10 cellular contexts compared by ENCODE assay signal in the genomic region with DNA sequence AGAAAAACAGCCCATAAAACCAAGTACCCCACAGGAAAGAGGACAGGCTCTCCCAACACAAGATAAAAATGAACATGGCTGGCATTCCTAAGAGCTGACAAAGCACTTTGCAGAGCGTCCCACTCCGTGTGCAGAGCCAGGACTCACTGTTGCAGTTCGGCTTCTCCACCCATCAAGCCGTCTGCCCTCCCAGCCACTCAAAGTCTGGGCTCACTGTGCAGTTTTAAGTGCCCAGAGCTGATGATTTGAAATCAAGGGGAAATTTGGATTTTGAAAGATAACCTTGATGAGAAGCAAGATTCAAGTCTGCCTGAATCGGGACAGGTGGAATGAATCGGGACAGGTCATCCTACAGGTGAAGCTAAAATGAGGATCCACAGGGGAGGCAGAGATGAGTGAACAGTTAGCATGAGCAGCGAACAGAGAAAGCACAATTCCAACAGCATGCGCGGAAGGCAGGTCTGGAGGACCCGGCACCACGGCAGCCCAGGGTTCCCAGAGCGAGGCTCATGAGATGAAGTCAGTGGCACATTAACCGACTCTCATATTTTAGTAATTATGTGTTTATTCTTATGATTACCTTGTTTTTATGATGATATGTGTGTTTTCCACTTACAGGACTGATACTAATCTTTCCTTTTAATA. TPM values are rescaled to one million over a fixed set of nuclear protein-coding genes. Genes with fewer than 3 reads are reported as not detected.
DNase-seq lines count a peak whose midpoint lies in the region; ATAC-seq and TF ChIP-seq lines count a peak whose summit lies in the region.
"Had no signal": no experiment of that assay in that cellular context is flagged by ENCODE, and none has a peak within 500 bp of the region (broad histone marks: within the 10 kb centered on the region; RNA-seq: fewer than 3 reads in every experiment).

No MANE protein-coding gene starts in this region.

- H3K9me3 ChIP-seq in RWPE2 (ENCODE audit: severe bottlenecking) (peaks cover 2% of the 10 kb centered on the region), sigmoid colon (no peaks in the 10 kb centered on the region), Caco-2 (no peaks in the 10 kb centered on the region)

- no peaks in the 10 kb centered on the region for H3K4me1 Mint-ChIP-seq in Caco-2 (ENCODE audit: low read depth, unreplicated experiment)

- TF ChIP-seq CTCF in RWPE2 (IDR thresholded peaks at IDR 0.05; ENCODE audit: poor library complexity, severe bottlenecking) = no peak
- TF ChIP-seq CTCF in fibroblast of the aortic adventitia (IDR thresholded peaks at IDR 0.05; ENCODE audit: insufficient read depth, low read length) = no peak
- TF ChIP-seq CTCF in sigmoid colon (IDR thresholded peaks at IDR 0.05) = no peak
- no peak for TF ChIP-seq CTCF in Caco-2 (IDR thresholded peaks at IDR 0.05; ENCODE audit: insufficient read depth in 1 of 2, low read depth in 1 of 2, low read length in 1 of 2, severe bottlenecking in 1 of 2, unreplicated experiment in 1 of 2)

- ATAC-seq in RWPE2 (ENCODE audit: low read depth) (peak; percentile 80), HG02981 (IDR thresholded peaks at IDR 0.05; ENCODE audit: unreplicated experiment) (no peak), GM18858 (IDR thresholded peaks at IDR 0.05; ENCODE audit: unreplicated experiment) (no peak)

- intact Hi-C loops in sigmoid colon (cut with DNase I) (loop anchor here (10.0 kb wide), 1 partner anchor 219 kb away; a partner anchor contains a TSS), Caco-2 (cut with micrococcal nuclease; ENCODE audit: unreplicated experiment) (no loop called here)

- H3K36me3 Mint-ChIP-seq in Caco-2 (ENCODE audit: insufficient read depth, unreplicated experiment) = peaks cover 28% of the 10 kb centered on the region

- DNase-seq in EL (peak; percentile 86), RWPE2 (ENCODE audit: low spot score) (no peak), fibroblast of the aortic adventitia (ENCODE audit: low read depth) (peak; percentile 86), sigmoid colon (no peak), Caco-2 (no peak)
- DNase-seq: glutamatergic neuron, NCI-H524 treated with DMSO at 0.1 percent for 48 hours had no signal

- POLR2A ChIA-PET in Caco-2 (lab: Charles Lee) = no interaction called here

- H3K27ac Mint-ChIP-seq in Caco-2 (ENCODE audit: unreplicated experiment) = no peak overlapping the region

- no peak overlapping the region for H3K4me3 Mint-ChIP-seq in Caco-2 (ENCODE audit: unreplicated experiment)

- H3K4me3 ChIP-seq in RWPE2 (ENCODE audit: severe bottlenecking) (no peak overlapping the region), fibroblast of the aortic adventitia (ENCODE audit: low read depth, low read length) (no peak overlapping the region), sigmoid colon (no peak overlapping the region), Caco-2 (ENCODE audit: low read depth, low read length) (no peak overlapping the region)
- H3K4me3 ChIP-seq: skin epidermis had no signal

- no peaks in the 10 kb centered on the region for H3K9me3 Mint-ChIP-seq in Caco-2 (ENCODE audit: unreplicated experiment)

- H3K27me3 ChIP-seq in RWPE2 (ENCODE audit: insufficient read depth, poor library complexity, severe bottlenecking) (no peaks in the 10 kb centered on the region), sigmoid colon (no peaks in the 10 kb centered on the region), Caco-2 (replicated peaks; ENCODE audit: control insufficient read depth, insufficient read depth, low read length) (no peaks in the 10 kb centered on the region)

- peaks cover 22% of the 10 kb centered on the region for H3K4me1 ChIP-seq in RWPE2 (ENCODE audit: insufficient read depth, poor library complexity, severe bottlenecking)
- peaks cover 0 to 31% (median 26%) of the 10 kb centered on the region in 4 donors for H3K4me1 ChIP-seq in sigmoid colon
- H3K4me1 ChIP-seq in Caco-2 = no peaks in the 10 kb centered on the region

- no peaks in the 10 kb centered on the region for H3K27me3 Mint-ChIP-seq in Caco-2 (ENCODE audit: insufficient read depth, unreplicated experiment)

- CTCF ChIA-PET in Caco-2 (lab: Charles Lee) = no interaction called here

- H3K27ac ChIP-seq in RWPE2 (ENCODE audit: poor library complexity, severe bottlenecking) = peak overlapping the region; percentile 67
- H3K27ac ChIP-seq in sigmoid colon = peak overlapping the region in 3 of 4 donors; percentile 55 to 73 (median 56)

- no peak for TF ChIP-seq EP300 in sigmoid colon (IDR thresholded peaks at IDR 0.05)

- 92 to 93% methylated on average over 13 of the region's 13 CpGs for WGBS in sigmoid colon, 2 donors

- H3K36me3 ChIP-seq in RWPE2 (ENCODE audit: low read depth) (peaks cover 81% of the 10 kb centered on the region), sigmoid colon (no peaks in the 10 kb centered on the region), Caco-2 (ENCODE audit: control insufficient read depth, insufficient read depth, low read length) (no peaks in the 10 kb centered on the region; the same call in 1 of the 2 replicates)

- BruUV-seq in Caco-2 (replicated peaks; lab: Mats Ljungman, UMichigan) = no TSS peak

- TF ChIP-seq POLR2A in sigmoid colon (IDR thresholded peaks at IDR 0.05) = no peak

RNA-seq across cellular contexts. Expression of a gene that starts 39.8 kb away (rescaled TPM):
- 1.3 and 17.1 TPM in 2 replicates for total RNA-seq in fibroblast of the aortic adventitia (ENCODE audit: low replicate concordance)
- total RNA-seq in sigmoid colon = 1 to 10 TPM in 2 of 4 donors, under 1 TPM in 2; 0.66 to 1.7 (median 1.2) TPM
- 1 to 10 TPM in 1 of 3 donors, under 1 TPM in 1, not detected in 1; 0.46 to 1.4 TPM for polyA plus RNA-seq in sigmoid colon
- total RNA-seq in Caco-2 (2022) = 0.14 TPM in 2 replicates

Comparison
In these comparisons a context has a peak if more than half of its experiments do, and no peak if none do; other contexts are left out.
1. DNase-seq: peak in EL (single experiment) and fibroblast of the aortic adventitia (single experiment); none in RWPE2 (single experiment), sigmoid colon (single experiment) and Caco-2 (0 of 2).